ENCODE assay signal across 7 cellular contexts in genomic region chr12:132413931-132414588, GRCh38.
DNase-seq lines count a peak whose midpoint lies in the region; ATAC-seq and TF ChIP-seq lines count a peak whose summit lies in the region.

No MANE protein-coding gene starts in this region.

- no peak for ATAC-seq in GM21825 (IDR thresholded peaks at IDR 0.05; ENCODE audit: unreplicated experiment)

- no peak overlapping the region for H3K4me3 ChIP-seq in brain microvascular endothelial cell (ENCODE audit: low read depth, low read length)

- H3K27ac Mint-ChIP-seq in neural crest cell (ENCODE audit: unreplicated experiment), result no peak overlapping the region

- H3K9me3 Mint-ChIP-seq in neural crest cell, result no peaks in the 10 kb centered on the region

- TF ChIP-seq CTCF in brain microvascular endothelial cell (IDR thresholded peaks at IDR 0.05; ENCODE audit: low read depth, low read length, missing control alignments), result peak; percentile 75
- TF ChIP-seq CTCF in neural crest cell (conservative IDR thresholded peaks at IDR 0.05), result peak; percentile 80

- in situ Hi-C loops in G401 (cut with HindIII; ENCODE audit: low sequenced_read_pairs), result no loop called here
- in situ Hi-C loops in brain microvascular endothelial cell (cut with HindIII; ENCODE audit: low pct_ligation_motif_present, low sequenced_read_pairs), result no loop called here

- H3K27me3 Mint-ChIP-seq in neural crest cell (ENCODE audit: low read depth), result peaks cover 16% of the 10 kb centered on the region

- peaks cover 22% of the 10 kb centered on the region for H3K27me3 ChIP-seq in brain microvascular endothelial cell (replicated peaks)

- TF ChIP-seq EP300 in Ishikawa (IDR thresholded peaks at IDR 0.05; ENCODE audit: borderline replicate concordance), result no peak

- no peak overlapping the region for H3K4me3 Mint-ChIP-seq in neural crest cell

- no peaks in the 10 kb centered on the region for H3K36me3 Mint-ChIP-seq in neural crest cell (ENCODE audit: low read depth)

- DNase-seq in G401 (ENCODE audit: low spot score) (peak; percentile 19), brain microvascular endothelial cell (no peak), neural crest cell (ENCODE audit: low read depth, low spot score) (peak; percentile 50), AG08396 (ENCODE audit: low spot score) (no peak), NCI-H446 treated with DMSO at 0.1 percent for 48 hours (lab: John Stamatoyannopoulos, UW) (no peak)

- peaks cover 18% of the 10 kb centered on the region for H3K4me1 Mint-ChIP-seq in neural crest cell

- peak; percentile 65 for TF ChIP-seq RAD21 in Ishikawa (IDR thresholded peaks at IDR 0.05; ENCODE audit: low read depth)

- no peak overlapping the region for H3K27ac ChIP-seq in brain microvascular endothelial cell

- no peaks in the 10 kb centered on the region for H3K36me3 ChIP-seq in brain microvascular endothelial cell (replicated peaks)

TF ChIP-seq in Ishikawa, 13 proteins besides CTCF, POLR2A, EP300 and RAD21:
- TF ChIP-seq USF1 (IDR thresholded peaks at IDR 0.05) (no peak), NFIC (IDR thresholded peaks at IDR 0.05) (no peak), YY1 (IDR thresholded peaks at IDR 0.05; ENCODE audit: low read depth) (no peak), TAF1 (IDR thresholded peaks at IDR 0.05; ENCODE audit: low read depth) (no peak), ZBTB7A (IDR thresholded peaks at IDR 0.05; ENCODE audit: low read depth) (no peak), TEAD4 (IDR thresholded peaks at IDR 0.05) (no peak), CEBPB (IDR thresholded peaks at IDR 0.05) (no peak), MAX (IDR thresholded peaks at IDR 0.05) (no peak), TCF12 (IDR thresholded peaks at IDR 0.05; ENCODE audit: low read depth) (no peak), CREB1 (IDR thresholded peaks at IDR 0.05; ENCODE audit: low read depth) (no peak), FOXM1 (IDR thresholded peaks at IDR 0.05; ENCODE audit: borderline replicate concordance, low read depth) (no peak), REST (IDR thresholded peaks at IDR 0.05; ENCODE audit: low read depth) (no peak), EGR1 (IDR thresholded peaks at IDR 0.05) (no peak)

Comparison
In these comparisons a context has a peak if more than half of its experiments do, and no peak if none do; other contexts are left out.
1. DNase-seq: peak in G401 (single experiment) and neural crest cell (single experiment); none in brain microvascular endothelial cell (single experiment), AG08396 (single experiment) and NCI-H446 treated with DMSO at 0.1 percent for 48 hours (single experiment).